Comparison of ENCODE assay signal across 23 cellular contexts in the genomic region with DNA sequence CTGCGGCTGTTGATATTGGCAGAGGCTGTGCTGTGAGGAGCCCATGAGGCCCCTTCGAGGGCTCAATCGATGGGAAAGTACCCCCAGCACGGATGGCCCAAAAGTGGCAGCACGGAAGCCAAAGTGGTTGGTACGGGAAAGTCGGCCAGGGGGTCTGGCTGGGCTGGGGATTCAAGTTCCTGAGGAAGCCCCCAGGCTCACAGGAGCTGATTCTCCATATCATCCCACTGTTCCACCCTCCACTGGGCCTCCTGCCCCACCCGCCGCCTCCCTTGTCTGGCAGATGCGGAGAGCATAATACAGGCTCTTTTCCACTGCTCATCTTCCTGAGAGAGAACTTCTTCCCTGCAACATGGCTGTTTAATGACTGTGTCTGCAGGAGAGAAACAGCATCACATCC.
"Had no signal": no experiment of that assay in that cellular context is flagged by ENCODE, and none has a peak within 500 bp of the region (broad histone marks: within the 10 kb centered on the region; RNA-seq: fewer than 3 reads in every experiment).

No MANE protein-coding gene starts in this region.

- ATAC-seq: K562 had no signal

- DNase-seq: NCI-H1092, NCI-H1105 treated with DMSO at 0.1 percent for 48 hours, NCI-H1417 treated with DMSO at 0.1 percent for 48 hours, NCI-H146, NCI-H1694 treated with DMSO at 0.1 percent for 48 hours, NCI-H2029, NCI-H2081 treated with DMSO at 0.1 percent for 48 hours, NCI-H2171, NCI-H226, NCI-H446, NCI-H510A, NCI-H524 treated with DMSO at 0.1 percent for 48 hours, NCI-H69, NCI-H774, Right ventricle myocardium superior, RPMI8226, SIG-M5 had no signal

- H3K27ac Mint-ChIP-seq: IgD-negative memory B cell had no signal

- H3K36me3 Mint-ChIP-seq: IgD-negative memory B cell had no signal

- H3K27me3 Mint-ChIP-seq: IgD-negative memory B cell had no signal

- H3K36me3 ChIP-seq: SJSA1 had no signal

- H3K9me3 Mint-ChIP-seq: IgD-negative memory B cell had no signal

- H3K4me3 ChIP-seq: K562, SJSA1, SK-N-MC had no signal

- H3K27ac ChIP-seq: HL-60, KMS-11, SJSA1, SK-N-MC had no signal

- H3K4me1 Mint-ChIP-seq: IgD-negative memory B cell had no signal

- H3K4me3 Mint-ChIP-seq: IgD-negative memory B cell had no signal

- H3K27me3 ChIP-seq: SJSA1 had no signal

- H3K9me3 ChIP-seq: SJSA1 had no signal
